In genomic region chr16:10548404-10548803, GRCh38 we compare ENCODE assay signal across 32 cellular contexts.
"Had no signal": no experiment of that assay in that cellular context is flagged by ENCODE, and none has a peak within 500 bp of the region (broad histone marks: within the 10 kb centered on the region; RNA-seq: fewer than 3 reads in every experiment).

No MANE protein-coding gene starts in this region.

- DNase-seq: Karpas-422, Kasumi-1, MG63, MM.1S, NCI-H1048, NCI-H1092, NCI-H1092 treated with DMSO at 0.1 percent for 48 hours, NCI-H1105, NCI-H1105 treated with DMSO at 0.1 percent for 48 hours, NCI-H1417, NCI-H1417 treated with DMSO at 0.1 percent for 48 hours, NCI-H1436, NCI-H1436 treated with DMSO at 0.1 percent for 48 hours, NCI-H146, NCI-H1694, NCI-H1694 treated with DMSO at 0.1 percent for 48 hours, NCI-H187, NCI-H187 treated with DMSO at 0.1 percent for 48 hours, NCI-H1930, NCI-H2029, NCI-H2029 treated with DMSO at 0.1 percent for 48 hours, NCI-H2081, NCI-H2081 treated with DMSO at 0.1 percent for 48 hours, NCI-H2107, NCI-H2171, NCI-H2171 treated with DMSO at 0.1 percent for 48 hours, NCI-H2227 treated with DMSO at 0.1 percent for 48 hours, NCI-H226, NCI-H345, NCI-H446, NCI-H446 treated with DMSO at 0.1 percent for 48 hours, NCI-H510A had no signal

- H3K9me3 ChIP-seq: MG63 had no signal

- H3K4me3 ChIP-seq: MG63 had no signal
